In genomic region chr3:161823910-161824309, GRCh38 we compare ENCODE assay signal across 8 cellular contexts.
"Had no signal": no experiment of that assay in that cellular context is flagged by ENCODE, and none has a peak within 500 bp of the region (broad histone marks: within the 10 kb centered on the region; RNA-seq: fewer than 3 reads in every experiment).

No MANE protein-coding gene starts in this region.

- H3K4me3 ChIP-seq: GM23248, HAP-1 had no signal

- H3K4me1 Mint-ChIP-seq: IgD-negative memory B cell had no signal

- H3K27ac Mint-ChIP-seq: HFFc6, IgD-negative memory B cell had no signal

- H3K36me3 Mint-ChIP-seq: IgD-negative memory B cell had no signal

- H3K27me3 Mint-ChIP-seq: IgD-negative memory B cell had no signal

- DNase-seq: GM23248, H7, HFFc6, KG1 had no signal

- ATAC-seq: HCT116 had no signal

- H3K9me3 ChIP-seq: HAP-1 had no signal

- H3K4me3 Mint-ChIP-seq: HFFc6, IgD-negative memory B cell had no signal

- H3K36me3 ChIP-seq: HAP-1 had no signal

- H3K27ac ChIP-seq: GM23248, HL-60 had no signal

- H3K9ac ChIP-seq: GM23248 had no signal

- H2AFZ ChIP-seq: GM23248 had no signal

- H3K4me1 ChIP-seq: HAP-1 had no signal

- H3K9me3 Mint-ChIP-seq: HFFc6, IgD-negative memory B cell had no signal
